In the genomic region with DNA sequence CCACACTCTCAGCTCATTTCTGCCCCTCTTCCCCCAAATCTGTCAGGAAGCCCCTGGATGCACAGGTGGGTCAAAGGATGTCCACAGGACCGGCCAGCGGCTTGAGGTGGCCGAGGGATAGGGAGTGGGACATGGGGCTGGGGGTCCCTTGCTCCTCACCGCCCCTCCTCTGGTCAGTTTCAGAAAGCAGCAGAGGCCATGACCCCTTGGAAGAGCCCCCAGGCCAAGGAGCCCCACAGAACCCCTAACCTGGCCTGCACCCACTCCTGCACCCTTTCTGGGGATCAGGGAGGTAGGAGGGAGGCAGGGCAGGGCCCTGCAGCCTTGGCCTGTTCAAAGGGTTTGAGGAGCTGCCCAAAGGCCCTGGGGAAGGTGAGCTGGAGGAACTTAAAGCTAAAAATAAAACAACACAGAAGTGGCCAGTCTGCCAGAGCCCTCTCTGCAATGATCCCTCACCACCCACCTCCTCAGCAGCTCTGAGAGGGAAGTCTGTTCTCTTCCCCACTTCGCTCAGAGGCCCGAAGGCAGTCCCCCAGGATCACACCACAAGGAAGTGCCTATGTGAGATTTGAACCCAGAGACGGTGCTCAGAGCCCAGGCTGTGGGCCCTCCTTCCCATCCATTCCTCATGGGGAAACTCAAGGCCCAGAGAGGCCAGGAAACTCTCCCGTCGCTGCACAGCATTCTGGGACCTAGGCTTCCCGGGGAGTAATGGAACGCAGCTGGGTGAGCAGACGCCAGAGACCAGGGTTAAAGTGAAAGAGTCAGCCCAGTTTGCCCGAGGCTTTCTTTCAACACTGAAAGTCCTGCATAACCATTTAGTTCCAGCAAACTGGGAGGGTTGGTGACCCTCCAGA, we compare ENCODE assay signal across 8 cellular contexts. TPM values are rescaled to one million over a fixed set of nuclear protein-coding genes. Genes with fewer than 3 reads are reported as not detected.
DNase-seq lines count a peak whose midpoint lies in the region; ATAC-seq, FAIRE-seq and TF ChIP-seq lines count a peak whose summit lies in the region.

No MANE protein-coding gene starts in this region.

- peaks cover 0 to 16% (median 5%) of the 10 kb centered on the region in 7 donors for H3K9me3 Mint-ChIP-seq in CD4-positive, CD25-positive, alpha-beta regulatory T cell
- H3K9me3 Mint-ChIP-seq in T-cell: peaks cover 11 to 14% (median 11%) of the 10 kb centered on the region in 3 donors

- H3K14ac ChIP-seq in trophoblast cell (ENCODE audit: low read length): peak overlapping the region; percentile 87

- peak overlapping the region; percentile 72 for H4K12ac ChIP-seq in trophoblast cell (ENCODE audit: low read depth, low read length)

- peaks cover 4% of the 10 kb centered on the region for H3K4me1 ChIP-seq in CD4-positive, CD25-positive, alpha-beta regulatory T cell (ENCODE audit: control insufficient read depth, insufficient read depth, low read length, poor library complexity, severe bottlenecking)
- H3K4me1 ChIP-seq in esophagus squamous epithelium (peaks cover 10 to 72% (median 18%) of the 10 kb centered on the region in 3 donors), trophoblast cell (ENCODE audit: control insufficient read depth in 1 of 2, insufficient read depth in 2 of 2, low read length in 2 of 2) (peaks cover 25 to 38% of the 10 kb centered on the region in 2 experiments)

- no peaks in the 10 kb centered on the region for H3K36me3 ChIP-seq in CD4-positive, CD25-positive, alpha-beta regulatory T cell (ENCODE audit: control insufficient read depth, insufficient read depth, low read length)
- H3K36me3 ChIP-seq in esophagus squamous epithelium (peaks cover 0 to 4% (median 0%) of the 10 kb centered on the region in 3 donors), trophoblast cell (ENCODE audit: control insufficient read depth in 1 of 2, insufficient read depth in 2 of 2, low read length in 2 of 2) (peaks cover 2 to 9% of the 10 kb centered on the region in 2 experiments)

- H3K23ac ChIP-seq in trophoblast cell (ENCODE audit: low read length): no peak overlapping the region

- peak overlapping the region; percentile 85 for H2BK120ac ChIP-seq in trophoblast cell (ENCODE audit: insufficient read depth, low read length, poor library complexity)

- peaks cover 4 to 18% of the 10 kb centered on the region in 2 experiments for H3K9me3 ChIP-seq in CD4-positive, CD25-positive, alpha-beta regulatory T cell (ENCODE audit: control insufficient read depth in 2 of 2, low read length in 2 of 2)
- H3K9me3 ChIP-seq in esophagus squamous epithelium (peaks cover 0 to 15% (median 5%) of the 10 kb centered on the region in 3 donors), trophoblast cell (ENCODE audit: insufficient read depth, low read depth, low read length) (peaks cover 15% of the 10 kb centered on the region)

- H3K27ac Mint-ChIP-seq in CD4-positive, CD25-positive, alpha-beta regulatory T cell: peak overlapping the region; percentile 41 to 89 (median 46)
- H3K27ac Mint-ChIP-seq in T-cell: peak overlapping the region; percentile 90 to 93

- peak overlapping the region; percentile 87 for H3K4ac ChIP-seq in trophoblast cell (ENCODE audit: low read depth, low read length)

- H3K4me3 ChIP-seq in CD4-positive, CD25-positive, alpha-beta regulatory T cell (ENCODE audit: low read depth, low read length): no peak overlapping the region
- H3K4me3 ChIP-seq in esophagus squamous epithelium: peak overlapping the region; percentile 29 to 68 (median 55)
- H3K4me3 ChIP-seq in trophoblast cell (ENCODE audit: low read depth, low read length): no peak overlapping the region

- DNase-seq in CD4-positive, CD25-positive, alpha-beta regulatory T cell: no peak
- DNase-seq in T-cell: peak in 1 of 34 experiments; percentile 11
- DNase-seq in esophagus squamous epithelium (lab: John Stamatoyannopoulos, UW): no peak
- DNase-seq in trophoblast cell: peak; percentile 80 to 88
- no peak for DNase-seq in GM12892 (ENCODE audit: insufficient read length)
- DNase-seq in NCI-H1092 treated with DMSO at 0.1 percent for 48 hours (lab: John Stamatoyannopoulos, UW): no peak
- no peak for DNase-seq in NCI-H526 (lab: John Stamatoyannopoulos, UW)

- H2AK5ac ChIP-seq in trophoblast cell (ENCODE audit: low read length): peak overlapping the region; percentile 82

- peak overlapping the region; percentile 83 for H2BK5ac ChIP-seq in trophoblast cell (ENCODE audit: low read depth, low read length, poor library complexity)

- H2BK12ac ChIP-seq in trophoblast cell (ENCODE audit: low read length): peak overlapping the region; percentile 98

- intact Hi-C loops in esophagus squamous epithelium (cut with DNase I): no loop called here

- peak overlapping the region; percentile 17 for H2AFZ ChIP-seq in trophoblast cell (ENCODE audit: insufficient read depth, low read length, poor library complexity)

- no peak for TF ChIP-seq POLR2A in esophagus squamous epithelium (IDR thresholded peaks at IDR 0.05)
- TF ChIP-seq POLR2A in GM12892 (IDR thresholded peaks at IDR 0.05; ENCODE audit: low read depth, low read length): no peak

- no peak for ATAC-seq in CD4-positive, CD25-positive, alpha-beta regulatory T cell (ENCODE audit: low read depth in 2 of 2)
- ATAC-seq in T-cell (replicated peaks in 1 of 4): peak; percentile 30 to 49 (median 32)
- ATAC-seq in HG03280 (IDR thresholded peaks at IDR 0.05; ENCODE audit: unreplicated experiment): no peak

- CTCF ChIA-PET in T-cell (lab: Charles Lee): no interaction called here

- H3K9ac ChIP-seq in trophoblast cell (ENCODE audit: low read length): peak overlapping the region; percentile 39

- 36 to 60% methylated on average over 7 to 8 of the region's 13 CpGs for WGBS in esophagus squamous epithelium, 2 donors
- no CpG with 5 or more reads among the region's 13 CpGs for WGBS in trophoblast cell (ENCODE audit: extremely low coverage, insufficient coverage, insufficient read length)

- H3K4me3 Mint-ChIP-seq in CD4-positive, CD25-positive, alpha-beta regulatory T cell: peak overlapping the region; percentile 77 to 86 (median 80)
- H3K4me3 Mint-ChIP-seq in T-cell: peak overlapping the region; percentile 76 to 93 (median 87)

- H4K91ac ChIP-seq in trophoblast cell (ENCODE audit: low read depth, low read length): peak overlapping the region; percentile 92

- peak overlapping the region; percentile 88 for H3K18ac ChIP-seq in trophoblast cell (ENCODE audit: low read length)

- peak overlapping the region; percentile 50 for H3K4me2 ChIP-seq in trophoblast cell (ENCODE audit: low read length)

- H4K8ac ChIP-seq in trophoblast cell (ENCODE audit: low read depth, low read length): peak overlapping the region; percentile 67

- POLR2A ChIA-PET in T-cell (lab: Charles Lee): no interaction called here

- H3K4me1 Mint-ChIP-seq in CD4-positive, CD25-positive, alpha-beta regulatory T cell: peaks cover 0 to 11% (median 1%) of the 10 kb centered on the region in 4 donors
- peaks cover 25 to 39% (median 28%) of the 10 kb centered on the region in 3 donors for H3K4me1 Mint-ChIP-seq in T-cell

- no peaks in the 10 kb centered on the region for H3K27me3 ChIP-seq in CD4-positive, CD25-positive, alpha-beta regulatory T cell (ENCODE audit: control insufficient read depth, insufficient read depth, low read length)
- no peaks in the 10 kb centered on the region for H3K27me3 ChIP-seq in esophagus squamous epithelium
- H3K27me3 ChIP-seq in trophoblast cell (ENCODE audit: insufficient read depth, low read length): no peaks in the 10 kb centered on the region

- H3K36me3 Mint-ChIP-seq in CD4-positive, CD25-positive, alpha-beta regulatory T cell: peaks cover 4% of the 10 kb centered on the region
- peaks cover 17% of the 10 kb centered on the region for H3K36me3 Mint-ChIP-seq in T-cell

- no peak for TF ChIP-seq CTCF in esophagus squamous epithelium (IDR thresholded peaks at IDR 0.05)

- peaks cover 59% of the 10 kb centered on the region for H3K79me1 ChIP-seq in trophoblast cell (ENCODE audit: low read length)

- H3K79me2 ChIP-seq in trophoblast cell (ENCODE audit: control insufficient read depth, insufficient read depth, low read length, poor library complexity): peaks cover 10% of the 10 kb centered on the region

- peak overlapping the region; percentile 24 for H3K27ac ChIP-seq in CD4-positive, CD25-positive, alpha-beta regulatory T cell (ENCODE audit: insufficient read depth, low read length, poor library complexity, severe bottlenecking)
- peak overlapping the region; percentile 73 to 92 (median 84) for H3K27ac ChIP-seq in esophagus squamous epithelium
- H3K27ac ChIP-seq in trophoblast cell (ENCODE audit: low read depth, low read length): peak overlapping the region; percentile 87

- no peak for FAIRE-seq in GM12892 (lab: Jason Lieb, UNC)

- peaks cover 11% of the 10 kb centered on the region for H3K27me3 Mint-ChIP-seq in CD4-positive, CD25-positive, alpha-beta regulatory T cell
- H3K27me3 Mint-ChIP-seq in T-cell: no peaks in the 10 kb centered on the region

RNA-seq across cellular contexts. Expression of gene ENG, which starts 0.9 kb away (rescaled TPM):
- total RNA-seq in CD4-positive, CD25-positive, alpha-beta regulatory T cell: 3.6 TPM
- polyA plus RNA-seq in CD4-positive, CD25-positive, alpha-beta regulatory T cell: 1 to 10 TPM in 3 of 4 donors, under 1 TPM in 1; 0.71 to 2.9 (median 1.9) TPM
- total RNA-seq in T-cell (10 to 100 TPM in 1 of 5 donors, 1 to 10 TPM in 4; 6.8 to 16.7 (median 8.8) TPM), esophagus squamous epithelium (10 to 100 TPM in 3 of 4 donors, 1 to 10 TPM in 1; 7.2 to 32.8 (median 18.0) TPM)
- polyA plus RNA-seq in trophoblast cell (2013): 68.9 and 73.1 TPM in 2 replicates
- 3.3 TPM for polyA plus RNA-seq in GM12892 (2012; ENCODE audit: missing spikeins)

RNA-seq across cellular contexts. Expression of gene AK1, which starts 23.9 kb away (rescaled TPM):
- 84.7 TPM for total RNA-seq in CD4-positive, CD25-positive, alpha-beta regulatory T cell
- under 1 TPM; 0.08 to 0.42 (median 0.25) TPM for polyA plus RNA-seq in CD4-positive, CD25-positive, alpha-beta regulatory T cell
- total RNA-seq in T-cell (10 to 100 TPM; 40.5 to 54.9 (median 50.4) TPM), esophagus squamous epithelium (10 to 100 TPM; 11.1 to 36.1 (median 26.8) TPM)
- 33.2 and 34.2 TPM in 2 replicates for polyA plus RNA-seq in trophoblast cell (2013)
- polyA plus RNA-seq in GM12892 (2012; ENCODE audit: missing spikeins): 10.7 TPM

RNA-seq across cellular contexts. Expression of gene ST6GALNAC6, which starts 45.9 kb away (rescaled TPM):
- total RNA-seq in CD4-positive, CD25-positive, alpha-beta regulatory T cell: 136 TPM
- polyA plus RNA-seq in CD4-positive, CD25-positive, alpha-beta regulatory T cell: 10 to 100 TPM; 43.7 to 50.5 (median 47.9) TPM
- total RNA-seq in T-cell (100 to 1,000 TPM in 2 of 5 donors, 10 to 100 TPM in 3; 73.0 to 123 (median 86.3) TPM), esophagus squamous epithelium (10 to 100 TPM; 14.5 to 69.4 (median 26.1) TPM)
- polyA plus RNA-seq in trophoblast cell (2013): 9.1 and 10.5 TPM in 2 replicates
- 25.3 TPM for polyA plus RNA-seq in GM12892 (2012; ENCODE audit: missing spikeins)

RNA-seq across cellular contexts. Expression of gene FPGS, which starts 50.9 kb away (rescaled TPM):
- total RNA-seq in CD4-positive, CD25-positive, alpha-beta regulatory T cell: 64.7 TPM
- polyA plus RNA-seq in CD4-positive, CD25-positive, alpha-beta regulatory T cell: 10 to 100 TPM; 40.1 to 50.6 (median 45.2) TPM
- 100 to 1,000 TPM in 3 of 5 donors, 10 to 100 TPM in 2; 78.4 to 151 (median 139) TPM for total RNA-seq in T-cell
- 10 to 100 TPM; 38.2 to 52.0 (median 47.0) TPM for total RNA-seq in esophagus squamous epithelium
- 21.9 and 22.3 TPM in 2 replicates for polyA plus RNA-seq in trophoblast cell (2013)
- 43.4 TPM for polyA plus RNA-seq in GM12892 (2012; ENCODE audit: missing spikeins)

Comparison
In these comparisons a context has a peak if more than half of its experiments do, and no peak if none do; other contexts are left out.
1. ATAC-seq: peak in T-cell (4 of 4); none in CD4-positive, CD25-positive, alpha-beta regulatory T cell (0 of 2) and HG03280 (single experiment).
2. DNase-seq: peak in trophoblast cell (2 of 2); none in CD4-positive, CD25-positive, alpha-beta regulatory T cell (0 of 3), esophagus squamous epithelium (single experiment), GM12892 (single experiment), NCI-H1092 treated with DMSO at 0.1 percent for 48 hours (single experiment) and NCI-H526 (0 of 2).
3. H3K27ac ChIP-seq: peak in every context shown above with its lines; median percentile 87 in trophoblast cell; 84 in esophagus squamous epithelium; 24 in CD4-positive, CD25-positive, alpha-beta regulatory T cell.
4. H3K4me3 ChIP-seq: peak in esophagus squamous epithelium (4 of 4); none in CD4-positive, CD25-positive, alpha-beta regulatory T cell (single experiment) and trophoblast cell (single experiment).